In the genomic region with DNA sequence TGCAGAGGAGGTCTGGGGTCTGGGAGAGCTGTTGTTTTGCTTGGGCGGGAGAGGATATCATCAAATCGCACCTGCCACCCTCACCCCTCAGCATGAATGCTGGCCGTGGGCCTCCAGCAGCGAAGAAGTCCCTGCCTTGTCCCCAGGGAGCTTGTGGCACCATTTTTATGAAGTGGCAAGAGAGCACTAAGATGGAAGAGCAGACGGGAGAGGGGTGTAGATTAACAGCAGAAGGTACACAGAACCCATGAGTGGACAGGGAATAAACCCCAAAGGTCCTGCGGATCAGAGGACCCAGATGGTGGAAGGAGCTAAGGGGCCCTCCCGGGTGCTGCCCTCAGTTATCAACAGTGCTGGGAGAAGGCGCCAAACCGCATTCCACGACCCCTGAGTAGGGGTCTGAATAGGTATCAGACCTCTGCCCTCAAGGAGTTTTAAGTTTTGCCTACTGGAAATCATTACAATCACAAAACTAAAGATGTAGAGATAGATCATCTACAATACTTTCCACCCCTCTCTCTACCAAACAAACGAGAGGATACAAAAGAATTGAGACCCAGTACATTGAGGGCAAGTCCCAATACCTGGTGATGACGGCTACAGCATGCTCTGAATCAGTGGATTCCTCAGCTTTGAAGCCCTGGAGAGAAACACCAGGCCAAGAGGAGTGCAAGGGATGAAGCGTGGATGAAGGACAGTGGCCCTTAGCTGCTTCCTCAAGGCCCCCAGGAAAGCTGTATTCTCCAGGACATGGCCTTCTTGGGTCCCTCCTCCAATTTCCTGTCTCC, we compare ENCODE assay signal across 1 cellular context.
TF ChIP-seq lines count a peak whose summit lies in the region.

No MANE protein-coding gene starts in this region.

TF ChIP-seq in IMR-90, 13 proteins besides CTCF, POLR2A, EP300 and RAD21:
- TF ChIP-seq, protein P1, sequence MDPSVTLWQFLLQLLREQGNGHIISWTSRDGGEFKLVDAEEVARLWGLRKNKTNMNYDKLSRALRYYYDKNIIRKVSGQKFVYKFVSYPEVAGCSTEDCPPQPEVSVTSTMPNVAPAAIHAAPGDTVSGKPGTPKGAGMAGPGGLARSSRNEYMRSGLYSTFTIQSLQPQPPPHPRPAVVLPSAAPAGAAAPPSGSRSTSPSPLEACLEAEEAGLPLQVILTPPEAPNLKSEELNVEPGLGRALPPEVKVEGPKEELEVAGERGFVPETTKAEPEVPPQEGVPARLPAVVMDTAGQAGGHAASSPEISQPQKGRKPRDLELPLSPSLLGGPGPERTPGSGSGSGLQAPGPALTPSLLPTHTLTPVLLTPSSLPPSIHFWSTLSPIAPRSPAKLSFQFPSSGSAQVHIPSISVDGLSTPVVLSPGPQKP (IDR thresholded peaks at IDR 0.05; ENCODE audit: borderline replicate concordance, low read depth, low read length): no peak
- no peak for TF ChIP-seq MAFK (IDR thresholded peaks at IDR 0.05; ENCODE audit: low read depth, low read length)
- no peak for TF ChIP-seq MXI1 (IDR thresholded peaks at IDR 0.05; ENCODE audit: borderline replicate concordance, low read depth, low read length)
- no peak for TF ChIP-seq RCOR1 (IDR thresholded peaks at IDR 0.05; ENCODE audit: insufficient replicate concordance, low read length)
- TF ChIP-seq NFE2L2 (IDR thresholded peaks at IDR 0.05; ENCODE audit: low read depth, low read length): no peak
- TF ChIP-seq RFX5 (IDR thresholded peaks at IDR 0.05; ENCODE audit: low read depth, low read length): no peak
- TF ChIP-seq BHLHE40 (IDR thresholded peaks at IDR 0.05; ENCODE audit: low read depth, low read length): no peak
- TF ChIP-seq CHD1 (IDR thresholded peaks at IDR 0.05; ENCODE audit: low read depth, low read length): no peak
- TF ChIP-seq CEBPB (IDR thresholded peaks at IDR 0.05; ENCODE audit: low read depth, low read length): no peak
